Comparison of ENCODE assay signal across 22 cellular contexts in the genomic region with DNA sequence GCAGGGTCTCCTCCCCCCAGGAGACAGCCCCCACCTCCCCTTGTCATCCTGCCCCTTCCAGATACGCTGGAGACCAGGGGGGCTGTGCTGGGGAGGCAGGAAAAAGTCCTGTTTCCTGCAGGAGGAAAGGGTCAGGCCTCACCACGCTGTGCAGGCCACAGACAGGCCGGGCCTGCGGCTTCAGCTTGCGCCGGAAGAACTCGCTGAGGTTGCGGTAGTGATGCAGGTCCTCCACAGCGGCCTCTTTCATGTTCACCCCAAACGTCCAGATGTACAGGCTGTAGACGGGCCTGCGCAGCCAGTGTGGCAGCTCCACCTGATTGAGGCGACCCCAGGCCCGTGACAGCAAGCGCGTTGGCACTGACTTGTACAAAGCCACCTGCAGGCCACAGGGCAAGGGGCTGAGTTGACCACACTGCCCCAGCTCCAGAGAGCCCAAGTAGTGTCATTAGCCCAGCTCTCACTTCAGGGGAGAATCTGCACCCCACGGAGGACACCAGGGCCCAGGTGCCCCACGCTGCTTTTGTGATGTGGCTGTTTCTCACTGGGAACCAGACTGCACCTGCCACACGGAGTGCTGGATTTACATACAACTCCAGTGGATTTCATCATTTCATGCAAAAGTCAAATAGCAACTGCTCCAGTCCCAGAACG. TPM values are rescaled to one million over a fixed set of nuclear protein-coding genes. Genes with fewer than 3 reads are reported as not detected.
DNase-seq lines count a peak whose midpoint lies in the region; ATAC-seq, FAIRE-seq and TF ChIP-seq lines count a peak whose summit lies in the region.
"Had no signal": no experiment of that assay in that cellular context is flagged by ENCODE, and none has a peak within 500 bp of the region (broad histone marks: within the 10 kb centered on the region; RNA-seq: fewer than 3 reads in every experiment).

No MANE protein-coding gene starts in this region.

- peaks cover 3% of the 10 kb centered on the region for H3K4me1 Mint-ChIP-seq in activated naive CD4-positive, alpha-beta T cell treated with anti-CD3 and anti-CD28 coated beads, Interleukin-2, amount 10 ng/mL, durations not matched to agents 7 days and 5 days
- peaks cover 15 to 22% (median 16%) of the 10 kb centered on the region in 3 donors for H3K4me1 Mint-ChIP-seq in T-cell
- H3K4me1 Mint-ChIP-seq in stimulated activated naive CD8-positive, alpha-beta T cell treated with anti-CD3 and anti-CD28 coated beads, Interleukin-15, amount 100 ng/mL, for 72 hours: peaks cover 70% of the 10 kb centered on the region

- H3K79me1 ChIP-seq in H1 (ENCODE audit: low read depth, low read length): peaks cover 15% of the 10 kb centered on the region

- TF ChIP-seq POLR2A in H1 (IDR thresholded peaks at IDR 0.05; ENCODE audit: control extremely low read depth in 1 of 2, low read depth in 2 of 2, low read length in 2 of 2): no peak

- peaks cover 0 to 29% of the 10 kb centered on the region in 2 experiments; a peak in 1 of 4 replicates for H3K79me2 ChIP-seq in H1 (ENCODE audit: control insufficient read depth in 1 of 2, insufficient read depth in 2 of 2, low read length in 2 of 2)

- no peak overlapping the region for H4K8ac ChIP-seq in H1 (ENCODE audit: extremely low read depth, insufficient read depth, low read length)

- H3K27me3 Mint-ChIP-seq in activated naive CD4-positive, alpha-beta T cell treated with anti-CD3 and anti-CD28 coated beads, Interleukin-2, amount 10 ng/mL, durations not matched to agents 7 days and 5 days: no peaks in the 10 kb centered on the region
- H3K27me3 Mint-ChIP-seq in T-cell: no peaks in the 10 kb centered on the region
- H3K27me3 Mint-ChIP-seq in stimulated activated naive CD8-positive, alpha-beta T cell treated with anti-CD3 and anti-CD28 coated beads, Interleukin-15, amount 100 ng/mL, for 72 hours: no peaks in the 10 kb centered on the region
- H3K27me3 Mint-ChIP-seq: dendritic cell treated with granulocyte-macrophage colony-stimulating factor and Interleukin-4, amounts not matched to agents 40 ng/mL and 50 ng/mL, for 4 days had no signal

- H2AK5ac ChIP-seq in H1 (ENCODE audit: low read depth, low read length): no peak overlapping the region

- H3K36me3 ChIP-seq in H1 (ENCODE audit: control insufficient read depth in 2 of 4, insufficient read depth in 4 of 4, low read length in 3 of 4): peaks cover 2 to 27% (median 13%) of the 10 kb centered on the region in 4 experiments; a peak in 7 of 8 replicates

- no peak overlapping the region for H3K23ac ChIP-seq in H1 (ENCODE audit: insufficient read length)

- H3K4me3 Mint-ChIP-seq in activated naive CD4-positive, alpha-beta T cell treated with anti-CD3 and anti-CD28 coated beads, Interleukin-2, amount 10 ng/mL, durations not matched to agents 7 days and 5 days: no peak overlapping the region
- no peak overlapping the region for H3K4me3 Mint-ChIP-seq in T-cell
- H3K4me3 Mint-ChIP-seq in stimulated activated naive CD8-positive, alpha-beta T cell treated with anti-CD3 and anti-CD28 coated beads, Interleukin-15, amount 100 ng/mL, for 72 hours: no peak overlapping the region
- H3K4me3 Mint-ChIP-seq: dendritic cell treated with granulocyte-macrophage colony-stimulating factor and Interleukin-4, amounts not matched to agents 40 ng/mL and 50 ng/mL, for 4 days had no signal

- H2BK12ac ChIP-seq in H1 (ENCODE audit: low read depth, low read length): no peak overlapping the region

- DNase-seq in activated naive CD4-positive, alpha-beta T cell treated with anti-CD3 and anti-CD28 coated beads, Interleukin-2, amount 10 ng/mL, durations not matched to agents 7 days and 5 days: no peak
- no peak for DNase-seq in activated naive CD4-positive, alpha-beta T cell treated with Interleukin-2 at 50 U/mL for 16 hours
- DNase-seq in T-cell: no peak
- no peak for DNase-seq in H1 (ENCODE audit: low read depth in 1 of 2, low spot score in 2 of 2)
- no peak for DNase-seq in stimulated activated naive CD8-positive, alpha-beta T cell treated with anti-CD3 and anti-CD28 coated beads, Interleukin-15, amount 100 ng/mL, for 72 hours
- DNase-seq in GM10266 (ENCODE audit: extremely low spot score): no peak
- no peak for DNase-seq in MV-4-11 (lab: John Stamatoyannopoulos, UW)
- DNase-seq in NOMO-1 treated with DMSO at 0.1 percent for 48 hours (lab: John Stamatoyannopoulos, UW; ENCODE audit: unreplicated experiment): no peak
- DNase-seq: KBM-7, left cardiac atrium, mesendoderm, NCI-H2029 treated with DMSO at 0.1 percent for 48 hours, NCI-H510A, Right ventricle myocardium superior, spleen, tibial artery had no signal

- H3K27me3 ChIP-seq in H1 (replicated peaks in 1 of 4; ENCODE audit: control insufficient read depth in 3 of 4, extremely low read depth in 1 of 4, insufficient read depth in 3 of 4, low read length in 3 of 4): no peaks in the 10 kb centered on the region
- H3K27me3 ChIP-seq: gastroesophageal sphincter, spleen, tibial artery had no signal

- no peaks in the 10 kb centered on the region for H3K9me3 Mint-ChIP-seq in activated naive CD4-positive, alpha-beta T cell treated with anti-CD3 and anti-CD28 coated beads, Interleukin-2, amount 10 ng/mL, durations not matched to agents 7 days and 5 days
- H3K9me3 Mint-ChIP-seq in T-cell: no peaks in the 10 kb centered on the region
- no peaks in the 10 kb centered on the region for H3K9me3 Mint-ChIP-seq in stimulated activated naive CD8-positive, alpha-beta T cell treated with anti-CD3 and anti-CD28 coated beads, Interleukin-15, amount 100 ng/mL, for 72 hours
- H3K9me3 Mint-ChIP-seq: dendritic cell treated with granulocyte-macrophage colony-stimulating factor and Interleukin-4, amounts not matched to agents 40 ng/mL and 50 ng/mL, for 4 days had no signal

- no peak overlapping the region for H3K14ac ChIP-seq in H1 (ENCODE audit: insufficient read length)

- H3K56ac ChIP-seq in H1 (replicated peaks; ENCODE audit: insufficient read length, low read depth, low read length): no peak overlapping the region

- ATAC-seq in T-cell (replicated peaks in 1 of 4): no peak
- peak; percentile 10 for ATAC-seq in stimulated activated naive CD8-positive, alpha-beta T cell treated with anti-CD3 and anti-CD28 coated beads, Interleukin-15, amount 100 ng/mL, for 72 hours
- ATAC-seq: gastroesophageal sphincter, left cardiac atrium had no signal

- no peaks in the 10 kb centered on the region; the same call in 1 of the 2 replicates for H3K23me2 ChIP-seq in H1 (ENCODE audit: low read depth, low read length)

- H2BK20ac ChIP-seq in H1 (ENCODE audit: low read length): no peak overlapping the region

- TF ChIP-seq CTCF in H1 (IDR thresholded peaks at IDR 0.05; ENCODE audit: control extremely low read depth in 1 of 3, insufficient read depth in 1 of 3, low read depth in 1 of 3, low read length in 3 of 3): no peak
- no peak for TF ChIP-seq CTCF in GM10266 (IDR thresholded peaks at IDR 0.05; ENCODE audit: control insufficient read depth, insufficient read depth, low read depth, missing control alignments)

- no peak for TF ChIP-seq EP300 in H1 (IDR thresholded peaks at IDR 0.05; ENCODE audit: borderline replicate concordance in 1 of 2, low read depth in 2 of 2, low read length in 2 of 2)

- peaks cover 21% of the 10 kb centered on the region for H3K36me3 Mint-ChIP-seq in activated naive CD4-positive, alpha-beta T cell treated with anti-CD3 and anti-CD28 coated beads, Interleukin-2, amount 10 ng/mL, durations not matched to agents 7 days and 5 days
- peaks cover 18% of the 10 kb centered on the region for H3K36me3 Mint-ChIP-seq in T-cell

- H3K4ac ChIP-seq in H1 (replicated peaks; ENCODE audit: insufficient read length, low read depth, low read length): no peak overlapping the region

- peak overlapping the region; percentile 14 for H3K27ac Mint-ChIP-seq in activated naive CD4-positive, alpha-beta T cell treated with anti-CD3 and anti-CD28 coated beads, Interleukin-2, amount 10 ng/mL, durations not matched to agents 7 days and 5 days
- peak overlapping the region; percentile 31 to 48 for H3K27ac Mint-ChIP-seq in T-cell
- peak overlapping the region; percentile 88 to 90 for H3K27ac Mint-ChIP-seq in stimulated activated naive CD8-positive, alpha-beta T cell treated with anti-CD3 and anti-CD28 coated beads, Interleukin-15, amount 100 ng/mL, for 72 hours

- H3K18ac ChIP-seq in H1 (ENCODE audit: extremely low read depth, low read length): no peak overlapping the region

- H4K5ac ChIP-seq in H1 (ENCODE audit: insufficient read length, low read depth, low read length): no peak overlapping the region

- H4K91ac ChIP-seq in H1 (replicated peaks; ENCODE audit: insufficient read length, low read length): no peak overlapping the region

- POLR2A ChIA-PET in T-cell (lab: Charles Lee): interaction anchor here in 1 of 2 donors (0.5 kb wide), 1 partner anchor 23 kb away, joined by 3 read pairs; no protein-coding TSS in a partner anchor
- POLR2A ChIA-PET in H1 (lab: Charles Lee; ENCODE audit: partially characterized antibody): interaction anchor here (3.9 kb wide), 1 partner anchor 9 kb away, joined by 17 read pairs; no protein-coding TSS in a partner anchor

- no peaks in the 10 kb centered on the region for H3K9me3 ChIP-seq in H1 (ENCODE audit: insufficient read depth in 2 of 2, low read depth in 1 of 2, low read length in 1 of 2)
- H3K9me3 ChIP-seq: gastroesophageal sphincter, HAP-1, spleen, tibial artery had no signal

- CTCF ChIA-PET in activated naive CD4-positive, alpha-beta T cell treated with anti-CD3 and anti-CD28 coated beads, Interleukin-2, amount 10 ng/mL, durations not matched to agents 7 days and 5 days (lab: Charles Lee): interaction anchor here (3.3 kb wide), 1 partner anchor 11 kb away, joined by 13 read pairs; no protein-coding TSS in a partner anchor
- CTCF ChIA-PET in T-cell (lab: Charles Lee): no interaction called here
- CTCF ChIA-PET in H1 (lab: Charles Lee; ENCODE audit: partially characterized antibody): interaction anchor here (1.1 kb wide), 1 partner anchor 9 kb away, joined by 5 read pairs; no protein-coding TSS in a partner anchor

- H2BK5ac ChIP-seq in H1 (ENCODE audit: low read depth, low read length): peak overlapping the region; percentile 66; the same call in 1 of the 2 replicates

- 95% methylated on average over 19 of the region's 20 CpGs; no CpG with 5 or more reads in 1 of the 2 experiments for WGBS in H1 (ENCODE audit: extremely low coverage in 1 of 2, insufficient coverage in 1 of 2, insufficient read length in 1 of 2, insufficient replicate concordance in 2 of 2, low coverage in 1 of 2, low lambda C conversion rate in 2 of 2, missing lambda C conversion rate in 1 of 2), 2 experiments

- no peak overlapping the region for H2AFZ ChIP-seq in H1 (ENCODE audit: low read length)

- H3K4me2 ChIP-seq in H1 (ENCODE audit: insufficient read depth in 1 of 2, low read depth in 2 of 2, low read length in 2 of 2): no peak overlapping the region

- FAIRE-seq in H1 (lab: Jason Lieb, UNC): no peak
- FAIRE-seq: GM19239 had no signal

- H3K4me1 ChIP-seq in H1 (replicated peaks in 1 of 4; ENCODE audit: control insufficient read depth in 3 of 4, insufficient read depth in 4 of 4, low read length in 3 of 4): peaks cover 5 to 30% (median 22%) of the 10 kb centered on the region in 4 experiments
- H3K4me1 ChIP-seq: HAP-1 had no signal

- TF ChIP-seq RAD21 in H1 (IDR thresholded peaks at IDR 0.05 in 1 of 2, conservative IDR thresholded peaks at IDR 0.05 in 1 of 2; ENCODE audit: low read depth in 2 of 2, low read length in 2 of 2): no peak

- no peak overlapping the region for H3K27ac ChIP-seq in H1 (ENCODE audit: low read depth, low read length)
- H3K27ac ChIP-seq: gastroesophageal sphincter, HL-60, tibial artery, VCaP had no signal

- no peak overlapping the region for H2BK15ac ChIP-seq in H1 (ENCODE audit: low read length)

- H2BK120ac ChIP-seq in H1 (replicated peaks; ENCODE audit: low read depth, low read length): no peak overlapping the region

- no peak overlapping the region for H3K4me3 ChIP-seq in H1 (ENCODE audit: extremely low read depth in 1 of 4, insufficient read depth in 2 of 4, low read depth in 3 of 4, low read length in 4 of 4)
- H3K4me3 ChIP-seq: gastroesophageal sphincter, HAP-1, spleen, tibial artery had no signal

- H4K20me1 ChIP-seq in H1 (replicated peaks in 1 of 2; ENCODE audit: control insufficient read depth in 1 of 2, insufficient read depth in 2 of 2, low read length in 2 of 2): peaks cover 13 to 29% of the 10 kb centered on the region in 2 experiments

- no peak overlapping the region for H3K9ac ChIP-seq in H1 (replicated peaks in 1 of 4; ENCODE audit: extremely low read depth in 1 of 4, low read depth in 3 of 4, low read length in 3 of 4)

RNA-seq across cellular contexts. Expression of a gene that starts 40.4 kb away (rescaled TPM):
- total RNA-seq in T-cell: 10 to 100 TPM; 35.0 to 44.2 (median 39.3) TPM
- 46.0 and 47.8 TPM in 2 replicates for total RNA-seq in H1 (2021; fragmentation: NEBNext Ultra II Directional; extraction: Animal tissue kit (Norgen Biotek cat#: 25700))
- polyA plus RNA-seq in H1 (2011; rRNA removed): 48.2 and 74.5 TPM in 2 replicates
- polyA plus RNA-seq in H1 (2011; cell fraction: cytosol; rRNA removed): 50.7 TPM
- 82.6 TPM for polyA plus RNA-seq in H1 (2011; cell fraction: nucleus; rRNA removed)
- 28.1 to 40.3 TPM (median 36.9 TPM) in 4 replicates for polyA plus RNA-seq in H1 (2012, experiment 1 of 2)
- polyA plus RNA-seq in H1 (2012, experiment 2 of 2): 32.5 TPM
- polyA plus RNA-seq in H1 (2013, experiment 1 of 2): 35.2 TPM
- polyA plus RNA-seq in H1 (2013, experiment 2 of 2): 34.6 TPM
- 25.0 and 35.5 TPM in 2 replicates for polyA minus RNA-seq in H1 (2011; rRNA and poly(A)+ RNA removed)
- polyA minus RNA-seq in H1 (2011; cell fraction: cytosol; rRNA and poly(A)+ RNA removed): 30.1 TPM
- 29.5 TPM for polyA minus RNA-seq in H1 (2011; cell fraction: nucleus; rRNA and poly(A)+ RNA removed)

Comparison
In these comparisons a context has a peak if more than half of its experiments do, and no peak if none do; other contexts are left out.
1. H3K27ac Mint-ChIP-seq: peak in every context shown above with its lines; median percentile 89 in stimulated activated naive CD8-positive, alpha-beta T cell treated with anti-CD3 and anti-CD28 coated beads, Interleukin-15, amount 100 ng/mL, for 72 hours; 40 in T-cell; 14 in activated naive CD4-positive, alpha-beta T cell treated with anti-CD3 and anti-CD28 coated beads, Interleukin-2, amount 10 ng/mL, durations not matched to agents 7 days and 5 days.
2. CTCF ChIA-PET loops: an anchor here in activated naive CD4-positive, alpha-beta T cell treated with anti-CD3 and anti-CD28 coated beads, Interleukin-2, amount 10 ng/mL, durations not matched to agents 7 days and 5 days (3.3 kb wide) and H1 (1.1 kb wide); none called in T-cell.